Comparison of ENCODE assay signal across 8 cellular contexts in genomic region chr19:42313096-42313839, GRCh38. TPM values are rescaled to one million over a fixed set of nuclear protein-coding genes. Genes with fewer than 3 reads are reported as not detected.
DNase-seq lines count a peak whose midpoint lies in the region; ATAC-seq and TF ChIP-seq lines count a peak whose summit lies in the region.

Gene TMEM145 (plus strand): TSS chr19:42313309. CDS start chr19:42313377, 68 bp downstream.

- WGBS in GM23248 (ENCODE audit: low coverage in 1 of 2, low lambda C conversion rate in 2 of 2, missing lambda C conversion rate in 2 of 2), 2 experiments = 1 to 2% methylated on average over 29 to 53 of the region's 67 CpGs

- H3K9ac ChIP-seq in GM23248 = no peak within 1 kb of the TSS

- no peaks in the 10 kb centered on the region for H3K4me1 ChIP-seq in BE2C
- H3K4me1 ChIP-seq in GM23248 (ENCODE audit: insufficient read depth) = no peaks in the 10 kb centered on the region

- no peaks in the 10 kb centered on the region for H3K9me2 ChIP-seq in GM23248 (ENCODE audit: insufficient read depth)

- H3K27ac Mint-ChIP-seq in activated naive CD8-positive, alpha-beta T cell = no peak within 1 kb of the TSS
- H3K27ac Mint-ChIP-seq in glutamatergic neuron (ENCODE audit: unreplicated experiment) = peak within 1 kb of the TSS; percentile 5

- peak within 1 kb of the TSS; percentile 80 for H3K4me3 Mint-ChIP-seq in activated naive CD8-positive, alpha-beta T cell
- H3K4me3 Mint-ChIP-seq in glutamatergic neuron (ENCODE audit: unreplicated experiment) = peak within 1 kb of the TSS; percentile 88

- in situ Hi-C loops in GM23248 (cut with MboI) = no loop called here

- peak within 1 kb of the TSS; percentile 89 for H3K4me2 ChIP-seq in GM23248 (ENCODE audit: unreplicated experiment)

- H3K27ac ChIP-seq in GM23248 = no peak within 1 kb of the TSS

- H3K36me3 ChIP-seq in BE2C (peaks cover 9% of the 10 kb centered on the region; the same call in 1 of the 2 replicates), GM23248 (ENCODE audit: low read depth) (no peaks in the 10 kb centered on the region)

- H4K20me1 ChIP-seq in GM23248 (ENCODE audit: insufficient read depth) = no peaks in the 10 kb centered on the region

- H3K4me3 ChIP-seq in BE2C (ENCODE audit: low read depth, low read length) (peak within 1 kb of the TSS; percentile 86), GM23248 (peak within 1 kb of the TSS; percentile 70)

- peaks cover 19% of the 10 kb centered on the region for H3K4me1 Mint-ChIP-seq in activated naive CD8-positive, alpha-beta T cell (ENCODE audit: low read depth)
- peaks cover 10% of the 10 kb centered on the region for H3K4me1 Mint-ChIP-seq in glutamatergic neuron (ENCODE audit: low read depth, unreplicated experiment)

- peak; percentile 84 for DNase-seq in BE2C
- peak; percentile 77 for DNase-seq in GM23248
- peak; percentile 88 for DNase-seq in NCI-H69 (lab: John Stamatoyannopoulos, UW)
- DNase-seq in glutamatergic neuron = peak; percentile 79
- DNase-seq in occipital lobe (lab: John Stamatoyannopoulos, UW) = peak; percentile 49

- H3K9me3 Mint-ChIP-seq in activated naive CD8-positive, alpha-beta T cell (ENCODE audit: low read depth) = no peaks in the 10 kb centered on the region
- H3K9me3 Mint-ChIP-seq in glutamatergic neuron (ENCODE audit: unreplicated experiment) = peaks cover 12% of the 10 kb centered on the region

- no peak within 1 kb of the TSS for H2AFZ ChIP-seq in GM23248

- ATAC-seq in HG02973 (IDR thresholded peaks at IDR 0.05; ENCODE audit: unreplicated experiment) (no peak), GM18867 (IDR thresholded peaks at IDR 0.05; ENCODE audit: unreplicated experiment) (no peak)

- no peaks in the 10 kb centered on the region for H3K36me3 Mint-ChIP-seq in activated naive CD8-positive, alpha-beta T cell
- H3K36me3 Mint-ChIP-seq in glutamatergic neuron (ENCODE audit: unreplicated experiment) = no peaks in the 10 kb centered on the region

- H3F3A ChIP-seq in GM23248 (ENCODE audit: insufficient read depth) = peaks cover 5% of the 10 kb centered on the region

- H3K27me3 Mint-ChIP-seq in activated naive CD8-positive, alpha-beta T cell = peaks cover 13% of the 10 kb centered on the region
- peaks cover 6% of the 10 kb centered on the region for H3K27me3 Mint-ChIP-seq in glutamatergic neuron (ENCODE audit: unreplicated experiment)

- no peak for TF ChIP-seq CTCF in BE2C (IDR thresholded peaks at IDR 0.05; ENCODE audit: low read depth, low read length)
- TF ChIP-seq CTCF in glutamatergic neuron (IDR thresholded peaks at IDR 0.05; ENCODE audit: partially characterized antibody, unreplicated experiment) = no peak

- no peaks in the 10 kb centered on the region for H3K79me2 ChIP-seq in GM23248 (ENCODE audit: insufficient read depth)

- H3K9me3 ChIP-seq in BE2C (no peaks in the 10 kb centered on the region), GM23248 (ENCODE audit: low read depth) (no peaks in the 10 kb centered on the region)

- no peaks in the 10 kb centered on the region for H3K27me3 ChIP-seq in BE2C
- peaks cover 7% of the 10 kb centered on the region for H3K27me3 ChIP-seq in GM23248 (replicated peaks; ENCODE audit: insufficient read depth)

RNA-seq across cellular contexts. Expression of gene TMEM145, which starts in this region (rescaled TPM):
- 184 TPM for polyA plus RNA-seq in BE2C (2012; ENCODE audit: insufficient read depth, insufficient read length, low read depth)
- not detected in 2 replicates for total RNA-seq in GM23248 (2014; rRNA removed; shearing (Covaris generic))
- not detected in 2 replicates for polyA plus RNA-seq in GM23248 (2016; fragmentation: Nextera tagmentation; extraction: Ambion mirVana)
- 24.7 TPM for total RNA-seq in glutamatergic neuron (ENCODE audit: unreplicated experiment)
- 47.1 TPM for total RNA-seq in occipital lobe

Comparison
In these comparisons a context has a peak if more than half of its experiments do, and no peak if none do; other contexts are left out.
1. RNA of gene TMEM145 (total RNA-seq): 47.1 TPM in occipital lobe (single experiment) and 24.7 TPM in glutamatergic neuron (single experiment); not detected in GM23248; every median in the first group is over 10 times any median in the second.
2. Peak in DNase-seq, H3K4me3 ChIP-seq and H3K4me2 ChIP-seq in GM23248; RNA of the gene not detected or under 1 TPM.
3. Peak in every context shown above with its lines, with median percentiles within 50 percentile points of each other: DNase-seq.